Comparison of ENCODE assay signal across 8 cellular contexts in genomic region chr13:114067381-114067885, GRCh38.
DNase-seq lines count a peak whose midpoint lies in the region; ATAC-seq and TF ChIP-seq lines count a peak whose summit lies in the region.

No MANE protein-coding gene starts in this region.

- H3K27me3 ChIP-seq in Loucy (ENCODE audit: insufficient read depth, low read length, poor library complexity, severe bottlenecking) = no peaks in the 10 kb centered on the region
- H3K27me3 ChIP-seq in adipocyte (replicated peaks; ENCODE audit: control insufficient read depth, insufficient read depth, low read length) = no peaks in the 10 kb centered on the region

- peak; percentile 62 for ATAC-seq in GM21717 (IDR thresholded peaks at IDR 0.05; ENCODE audit: unreplicated experiment)
- peak in 2 of 3 donors; percentile 7 to 16 for ATAC-seq in natural killer cell

- in situ Hi-C loops in GM13977 (cut with MboI; ENCODE audit: low pct_unique_long_range_greater_than_20kb, low sequenced_read_pairs, unreplicated experiment) = no loop called here

- TF ChIP-seq CTCF in GM13977 (IDR thresholded peaks at IDR 0.05; ENCODE audit: extremely low read depth, insufficient read depth, missing control alignments) = no peak
- TF ChIP-seq CTCF in Loucy (conservative IDR thresholded peaks at IDR 0.05; ENCODE audit: low read length) = no peak
- no peak for TF ChIP-seq CTCF in natural killer cell (IDR thresholded peaks at IDR 0.05)

- H3K27me3 Mint-ChIP-seq in natural killer cell (ENCODE audit: low read depth in 2 of 2) = no peaks in the 10 kb centered on the region

- peaks cover 41% of the 10 kb centered on the region for H3K79me2 ChIP-seq in Loucy (ENCODE audit: insufficient read depth, low read length)

- 0 out of 2 replicates have a peak, but pooled peaks cover 2% of the 10 kb centered on the region for H3F3A ChIP-seq in Loucy (ENCODE audit: low read depth)

- peak overlapping the region; percentile 47 for H3K4me2 ChIP-seq in Loucy (ENCODE audit: low read depth, low read length, poor library complexity, severe bottlenecking)

- H2AFZ ChIP-seq in Loucy (ENCODE audit: low read length) = no peak overlapping the region

- H3K4me3 ChIP-seq in Loucy (ENCODE audit: low read length, poor library complexity, severe bottlenecking) (peak overlapping the region; percentile 14), adipocyte (ENCODE audit: low read length) (peak overlapping the region; percentile 38)

- peaks cover 12% of the 10 kb centered on the region for H4K20me1 ChIP-seq in Loucy (ENCODE audit: insufficient read depth, low read length, poor library complexity, severe bottlenecking)

- peaks cover 6% of the 10 kb centered on the region for H3K36me3 Mint-ChIP-seq in natural killer cell

- H3K27ac Mint-ChIP-seq in natural killer cell = peak overlapping the region; percentile 87 to 95

- peaks cover 72 to 84% of the 10 kb centered on the region in 2 donors for H3K4me1 Mint-ChIP-seq in natural killer cell

- H3K4me1 ChIP-seq in Loucy (ENCODE audit: insufficient read depth, low read length, poor library complexity, severe bottlenecking) (peaks cover 40% of the 10 kb centered on the region), adipocyte (ENCODE audit: control insufficient read depth, insufficient read depth, low read length) (peaks cover 64% of the 10 kb centered on the region)

- intact Hi-C loops in natural killer cell (cut with micrococcal nuclease) = loop anchor here (2.0 to 5.0 kb wide), 2 partner anchors 15 to 75 kb away; no protein-coding TSS in a partner anchor

- peak overlapping the region; percentile 86 for H3K4me3 Mint-ChIP-seq in natural killer cell

- peaks cover 19% of the 10 kb centered on the region; the same call in 1 of the 2 replicates for H3K36me3 ChIP-seq in Loucy (ENCODE audit: insufficient read depth, low read length)
- H3K36me3 ChIP-seq in adipocyte (ENCODE audit: control insufficient read depth, insufficient read depth, low read length, severe bottlenecking) = peaks cover 5% of the 10 kb centered on the region

- H3K9me2 ChIP-seq in Loucy (replicated peaks; ENCODE audit: low read depth, low read length) = no peaks in the 10 kb centered on the region

- DNase-seq in GM13977 (ENCODE audit: low spot score) (peak; percentile 76), adipocyte (ENCODE audit: low read depth) (peak; percentile 53), natural killer cell (no peak), NCI-H146 treated with DMSO at 0.1 percent for 48 hours (lab: John Stamatoyannopoulos, UW; ENCODE audit: unreplicated experiment) (no peak), NCI-H1436 treated with DMSO at 0.1 percent for 48 hours (lab: John Stamatoyannopoulos, UW) (no peak), NCI-H226 (no peak)

- no peaks in the 10 kb centered on the region for H3K9me3 Mint-ChIP-seq in natural killer cell

- H3K9ac ChIP-seq in Loucy (ENCODE audit: low read depth, low read length, poor library complexity, severe bottlenecking) (peak overlapping the region; percentile 10), adipocyte (ENCODE audit: low read length) (peak overlapping the region; percentile 90)

- H3K9me3 ChIP-seq in Loucy (ENCODE audit: insufficient read depth, low read depth, low read length) = no peaks in the 10 kb centered on the region
- no peaks in the 10 kb centered on the region for H3K9me3 ChIP-seq in adipocyte (ENCODE audit: control insufficient read depth, low read length)

Comparison
In these comparisons a context has a peak if more than half of its experiments do, and no peak if none do; other contexts are left out.
1. DNase-seq: peak in GM13977 (single experiment) and adipocyte (single experiment); none in natural killer cell (single experiment), NCI-H146 treated with DMSO at 0.1 percent for 48 hours (single experiment), NCI-H1436 treated with DMSO at 0.1 percent for 48 hours (single experiment) and NCI-H226 (single experiment).